Comparison of ENCODE assay signal across 28 cellular contexts in genomic region chr4:885353-885752, GRCh38. TPM values are rescaled to one million over a fixed set of nuclear protein-coding genes. Genes with fewer than 3 reads are reported as not detected.
"Had no signal": no experiment of that assay in that cellular context is flagged by ENCODE, and none has a peak within 500 bp of the region (broad histone marks: within the 10 kb centered on the region; RNA-seq: fewer than 3 reads in every experiment).

No MANE protein-coding gene starts in this region.

- H3K4me2 ChIP-seq: neural progenitor cell, smooth muscle cell had no signal

- H2AFZ ChIP-seq: neural progenitor cell, parathyroid adenoma had no signal

- ATAC-seq: natural killer cell; psoas muscle; right cardiac atrium; stimulated activated memory B cell treated with anti-CD40 and anti-IgM and Interleukin-4, amounts not matched to agents 10 μg/mL and 1 μg/mL and 100 μg/mL, for 72 hours; stimulated activated naive CD8-positive, alpha-beta T cell treated with anti-CD3 and anti-CD28 coated beads, Interleukin-15, amount 100 ng/mL, for 72 hours; stimulated activated naive CD8-positive, alpha-beta T cell treated with anti-CD3 and anti-CD28 coated beads, Interleukin-15, Interleukin-2, amounts not matched to agents 100 U/mL and 50 U/mL, for 24 hours; upper lobe of right lung had no signal

- H3K27me3 ChIP-seq: neural progenitor cell, ovary, spleen, suprapubic skin, testis, tibial artery, transverse colon, upper lobe of right lung, uterus had no signal

- H3K79me2 ChIP-seq: parathyroid adenoma had no signal

- H3K4me3 ChIP-seq: neural progenitor cell, ovary, psoas muscle, skin epidermis, smooth muscle cell, spleen, suprapubic skin, testis, tibial artery, transverse colon, upper lobe of right lung, uterus had no signal

- H3K9ac ChIP-seq: neural progenitor cell, parathyroid adenoma had no signal

- H3K36me3 ChIP-seq: neural progenitor cell, ovary, uterus had no signal

- DNase-seq: natural killer cell; occipital lobe; ovary; posterior cingulate gyrus; psoas muscle; right cardiac atrium; spleen; stimulated activated CD4-positive, alpha-beta T cell treated with anti-CD3 and anti-CD28 coated beads, Interleukin-12 subunit alpha, Interleukin-12 subunit beta, amount 100 ng/mL, for 4 hours; stimulated activated CD4-positive, alpha-beta T cell treated with anti-CD3 and anti-CD28 coated beads, Interleukin-1b, Interleukin-23, amount 100 ng/mL, for 48 hours; stimulated activated CD4-positive, alpha-beta T cell treated with anti-CD3 and anti-CD28 coated beads, Interleukin-4, amount 100 ng/mL, for 1 hour; stimulated activated CD4-positive, alpha-beta T cell treated with anti-CD3 and anti-CD28 coated beads, Interleukin-4, amount 100 ng/mL, for 4 hours; stimulated activated CD8-positive, alpha-beta memory T cell treated with anti-CD3 and anti-CD28 coated beads, Interleukin-4, amount 100 ng/mL, for 48 hours; stimulated activated naive CD4-positive, alpha-beta T cell; stimulated activated naive CD8-positive, alpha-beta T cell treated with anti-CD3 and anti-CD28 coated beads, Interleukin-15, amount 100 ng/mL, for 72 hours; stimulated activated naive CD8-positive, alpha-beta T cell treated with anti-CD3 and anti-CD28 coated beads, Interleukin-15, Interleukin-2, amounts not matched to agents 100 U/mL and 50 U/mL, for 24 hours; substantia nigra; testis; tibial artery; transverse colon; upper lobe of right lung; uterus had no signal

- H3K4me1 ChIP-seq: neural progenitor cell, parathyroid adenoma, psoas muscle, suprapubic skin, testis, tibial artery, transverse colon, upper lobe of right lung, uterus had no signal

- H3K9me3 ChIP-seq: ovary, psoas muscle, spleen, suprapubic skin, testis, tibial artery, transverse colon, upper lobe of right lung, uterus had no signal

- H3K27ac ChIP-seq: neural progenitor cell, ovary, parathyroid adenoma, psoas muscle, skin epidermis, spleen, suprapubic skin, testis, tibial artery, transverse colon, upper lobe of right lung, uterus had no signal

RNA-seq across cellular contexts. Expression of gene CPLX1, which starts 59.4 kb away (rescaled TPM):
- total RNA-seq: natural killer cell, osteoblast, smooth muscle cell had no signal
- polyA plus RNA-seq: smooth muscle cell had no signal
